In the genomic region with DNA sequence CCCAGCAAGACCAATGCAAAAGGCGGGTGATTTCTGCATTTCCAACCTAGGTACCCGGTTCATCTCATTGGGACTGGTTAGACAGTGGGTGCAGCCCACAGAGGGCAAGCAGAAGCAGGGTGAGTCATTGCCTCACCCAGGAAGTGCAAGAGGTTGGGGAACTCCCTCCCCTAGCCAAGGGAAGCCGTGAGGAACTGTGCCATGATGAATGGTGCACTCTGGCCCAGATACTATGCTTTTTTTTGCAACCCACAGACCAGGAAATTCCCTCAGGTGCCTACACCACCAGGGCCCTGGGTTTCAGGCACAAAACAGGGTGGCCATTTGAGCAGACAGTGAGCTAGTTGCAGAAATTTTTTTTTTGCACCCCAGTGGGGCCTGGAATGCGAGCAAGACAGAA, we compare ENCODE assay signal across 8 cellular contexts.
DNase-seq lines count a peak whose midpoint lies in the region; ATAC-seq and TF ChIP-seq lines count a peak whose summit lies in the region.

No MANE protein-coding gene starts in this region.

- no peak for TF ChIP-seq CTCF in nephron progenitor cell (IDR thresholded peaks at IDR 0.05)

- peaks cover 36% of the 10 kb centered on the region for H3K9me3 Mint-ChIP-seq in nephron progenitor cell

- peaks cover 10% of the 10 kb centered on the region for H3K27me3 Mint-ChIP-seq in nephron progenitor cell (ENCODE audit: low read depth, poor library complexity)

- H3K4me3 Mint-ChIP-seq in nephron progenitor cell: no peak overlapping the region

- peak; percentile 6 for DNase-seq in NK-92 treated with Interleukin-12 subunit alpha and Interleukin-12 subunit beta, amount 100 ng/mL, for 24 hours (lab: John Stamatoyannopoulos, UW)
- DNase-seq in NK-92 (lab: John Stamatoyannopoulos, UW; ENCODE audit: unreplicated experiment) (no peak), nephron progenitor cell (no peak), GDM1 (lab: John Stamatoyannopoulos, UW) (no peak), NCI-H1417 (lab: John Stamatoyannopoulos, UW) (no peak)
- peak; percentile 51 for DNase-seq in activated T-helper 9 cell treated with anti-CD3 and anti-CD28 coated beads, Interleukin-2, amount 50 U/mL, for 16 hours (ENCODE audit: low read depth)
- DNase-seq in stimulated activated CD8-positive, alpha-beta memory T cell treated with anti-CD3 and anti-CD28 coated beads, Interleukin-12 subunit alpha, Interleukin-12 subunit beta, amount 100 ng/mL, for 1 hour (ENCODE audit: low read depth): peak; percentile 17

- no peak overlapping the region for H3K27ac Mint-ChIP-seq in nephron progenitor cell

- no peaks in the 10 kb centered on the region for H3K36me3 Mint-ChIP-seq in nephron progenitor cell (ENCODE audit: low read depth)

- peak; percentile 79 for ATAC-seq in HG03460 (IDR thresholded peaks at IDR 0.05; ENCODE audit: unreplicated experiment)

- H3K4me1 Mint-ChIP-seq in nephron progenitor cell: no peaks in the 10 kb centered on the region

Comparison
In these comparisons a context has a peak if more than half of its experiments do, and no peak if none do; other contexts are left out.
1. DNase-seq: peak in NK-92 treated with Interleukin-12 subunit alpha and Interleukin-12 subunit beta, amount 100 ng/mL, for 24 hours (single experiment), activated T-helper 9 cell treated with anti-CD3 and anti-CD28 coated beads, Interleukin-2, amount 50 U/mL, for 16 hours (single experiment) and stimulated activated CD8-positive, alpha-beta memory T cell treated with anti-CD3 and anti-CD28 coated beads, Interleukin-12 subunit alpha, Interleukin-12 subunit beta, amount 100 ng/mL, for 1 hour (single experiment); none in NK-92 (single experiment), nephron progenitor cell (single experiment), GDM1 (single experiment) and NCI-H1417 (0 of 3).